14 cellular contexts compared by ENCODE assay signal in genomic region chr3:150069633-150070032, GRCh38.
"Had no signal": no experiment of that assay in that cellular context is flagged by ENCODE, and none has a peak within 500 bp of the region (broad histone marks: within the 10 kb centered on the region; RNA-seq: fewer than 3 reads in every experiment).

No MANE protein-coding gene starts in this region.

- H3K4me1 ChIP-seq: gastroesophageal sphincter, pancreas, tibial nerve had no signal

- H3K36me3 ChIP-seq: gastroesophageal sphincter, pancreas, tibial nerve, vagina had no signal

- DNase-seq: activated CD4-positive, alpha-beta T cell treated with anti-CD3 and anti-CD28 coated beads for 1 hour; activated CD4-positive, alpha-beta T cell treated with anti-CD3 and anti-CD28 coated beads, Interleukin-2, amount 50 U/mL, for 48 hours; activated naive CD4-positive, alpha-beta T cell treated with Interleukin-2 at 50 U/mL for 16 hours; midbrain; naive B cell; pancreas; stimulated activated CD4-positive, alpha-beta T cell treated with anti-CD3 and anti-CD28 coated beads, Interleukin-12 subunit alpha, Interleukin-12 subunit beta, amount 100 ng/mL, for 4 hours; stimulated activated CD4-positive, alpha-beta T cell treated with anti-CD3 and anti-CD28 coated beads, Interleukin-2, amount 100 ng/mL, for 24 hours had no signal

- H3K4me3 ChIP-seq: gastroesophageal sphincter, lung, pancreas, tibial nerve, vagina had no signal

- ATAC-seq: activated T-helper 17 cell treated with anti-CD3 and anti-CD28 coated beads, Interleukin-2, amount 50 U/mL, for 72 hours; pancreas; stimulated activated memory B cell treated with anti-CD40 and anti-IgM and Interleukin-4, amounts not matched to agents 10 μg/mL and 1 μg/mL and 100 μg/mL, for 72 hours had no signal

- H3K27me3 ChIP-seq: gastroesophageal sphincter, pancreas, tibial nerve, vagina had no signal

- H3K9me3 ChIP-seq: gastroesophageal sphincter, pancreas, tibial nerve, vagina had no signal

- H3K27ac ChIP-seq: gastroesophageal sphincter, pancreas, tibial nerve, vagina had no signal
